Comparison of ENCODE assay signal across 9 cellular contexts in genomic region chr19:55368701-55369563, GRCh38. TPM values are rescaled to one million over a fixed set of nuclear protein-coding genes. Genes with fewer than 3 reads are reported as not detected.
DNase-seq lines count a peak whose midpoint lies in the region; ATAC-seq, FAIRE-seq and TF ChIP-seq lines count a peak whose summit lies in the region.
"Had no signal": no experiment of that assay in that cellular context is flagged by ENCODE, and none has a peak within 500 bp of the region (broad histone marks: within the 10 kb centered on the region; RNA-seq: fewer than 3 reads in every experiment).

No MANE protein-coding gene starts in this region.

- H3K4me1 ChIP-seq in HUES6 (ENCODE audit: control insufficient read depth, insufficient read depth, low read length) = peaks cover 33% of the 10 kb centered on the region

- no peaks in the 10 kb centered on the region for H3K36me3 Mint-ChIP-seq in CD4-positive, alpha-beta T cell (ENCODE audit: low read depth)
- peaks cover 2% of the 10 kb centered on the region for H3K36me3 Mint-ChIP-seq in mesothelial cell of epicardium

- no peaks in the 10 kb centered on the region for H3K9me3 ChIP-seq in CD4-positive, alpha-beta T cell (ENCODE audit: control insufficient read depth, low read length)
- H3K9me3 ChIP-seq in HUES6 (ENCODE audit: control insufficient read depth, insufficient read depth, low read depth, low read length) = no peaks in the 10 kb centered on the region

- POLR2A ChIA-PET in CD4-positive, alpha-beta T cell (lab: Charles Lee) = interaction anchor here (0.8 to 1.6 kb wide), 7 partner anchors 14 to 109 kb away, joined by 3 to 7 read pairs (median 3); partner anchors contain the start of genes KMT5C, UBE2S and ZNF628

- no peak for TF ChIP-seq CTCF in CD4-positive, alpha-beta T cell (IDR thresholded peaks at IDR 0.05)
- TF ChIP-seq CTCF in bronchial epithelial cell (IDR thresholded peaks at IDR 0.05; ENCODE audit: insufficient read depth, low read length, severe bottlenecking) (no peak), mesothelial cell of epicardium (IDR thresholded peaks at IDR 0.05; ENCODE audit: unreplicated experiment) (no peak)

- no peak for ATAC-seq in CD4-positive, alpha-beta T cell (ENCODE audit: poor library complexity)
- no peak for ATAC-seq in GM21423 (IDR thresholded peaks at IDR 0.05; ENCODE audit: unreplicated experiment)
- ATAC-seq in GM19023 (IDR thresholded peaks at IDR 0.05; ENCODE audit: unreplicated experiment) = no peak
- ATAC-seq in HG02973 (IDR thresholded peaks at IDR 0.05; ENCODE audit: unreplicated experiment) = no peak

- no peaks in the 10 kb centered on the region for H3K9me3 Mint-ChIP-seq in CD4-positive, alpha-beta T cell
- H3K9me3 Mint-ChIP-seq in mesothelial cell of epicardium = no peaks in the 10 kb centered on the region

- H3K4me3 Mint-ChIP-seq in CD4-positive, alpha-beta T cell = peak overlapping the region; percentile 45
- H3K4me3 Mint-ChIP-seq in mesothelial cell of epicardium = peak overlapping the region; percentile 38

- CTCF ChIA-PET in CD4-positive, alpha-beta T cell (lab: Charles Lee) = no interaction called here

- H3K27ac ChIP-seq in CD4-positive, alpha-beta T cell (ENCODE audit: low read depth, low read length) = no peak overlapping the region
- no peak overlapping the region for H3K27ac ChIP-seq in HUES6 (ENCODE audit: low read depth, low read length)

- H3K9ac ChIP-seq in HUES6 (ENCODE audit: low read length) = no peak overlapping the region

- no peak for DNase-seq in CD4-positive, alpha-beta T cell
- DNase-seq in bronchial epithelial cell (ENCODE audit: low read depth) (peak; percentile 50), mesothelial cell of epicardium (ENCODE audit: low spot score in 2 of 2, unreplicated experiment in 2 of 2) (peak in 1 of 2 experiments; percentile 62), NCI-H128 (lab: John Stamatoyannopoulos, UW; ENCODE audit: unreplicated experiment) (no peak)

- peak overlapping the region; percentile 54 for H3K4me3 ChIP-seq in HUES6 (ENCODE audit: low read depth, low read length)
- peak overlapping the region; percentile 18 for H3K4me3 ChIP-seq in bronchial epithelial cell (ENCODE audit: low read depth, low read length)

- peaks cover 5% of the 10 kb centered on the region for H3K4me1 Mint-ChIP-seq in CD4-positive, alpha-beta T cell (ENCODE audit: low read depth)
- peaks cover 29% of the 10 kb centered on the region for H3K4me1 Mint-ChIP-seq in mesothelial cell of epicardium

- no peak for FAIRE-seq in bronchial epithelial cell (lab: Jason Lieb, UNC)

- peaks cover 44% of the 10 kb centered on the region for H3K27me3 Mint-ChIP-seq in CD4-positive, alpha-beta T cell
- peaks cover 38% of the 10 kb centered on the region for H3K27me3 Mint-ChIP-seq in mesothelial cell of epicardium (ENCODE audit: low read depth)

- no peaks in the 10 kb centered on the region for H3K36me3 ChIP-seq in HUES6 (ENCODE audit: control insufficient read depth, insufficient read depth, low read length)
- no peaks in the 10 kb centered on the region for H3K36me3 ChIP-seq in bronchial epithelial cell (ENCODE audit: control insufficient read depth, insufficient read depth, low read length)

- intact Hi-C loops in CD4-positive, alpha-beta T cell (cut with DNase I, micrococcal nuclease) = no loop called here

- H3K27ac Mint-ChIP-seq in CD4-positive, alpha-beta T cell = no peak overlapping the region
- no peak overlapping the region for H3K27ac Mint-ChIP-seq in mesothelial cell of epicardium

- peaks cover 52% of the 10 kb centered on the region for H3K27me3 ChIP-seq in CD4-positive, alpha-beta T cell (ENCODE audit: control insufficient read depth, insufficient read depth, low read length)
- H3K27me3 ChIP-seq in HUES6 (ENCODE audit: control insufficient read depth, insufficient read depth, low read length) (peaks cover 44% of the 10 kb centered on the region), bronchial epithelial cell (ENCODE audit: control insufficient read depth, insufficient read depth, low read length) (peaks cover 2% of the 10 kb centered on the region)

RNA-seq across cellular contexts. Expression of gene IL11, which starts 1.3 kb away (rescaled TPM):
- total RNA-seq in CD4-positive, alpha-beta T cell = under 1 TPM; 0.22 to 0.92 TPM
- 0.64 and 1.3 TPM in 2 replicates for total RNA-seq in bronchial epithelial cell
- 10.0 to 12.9 TPM (median 11.6 TPM) in 3 replicates for total RNA-seq in mesothelial cell of epicardium

RNA-seq across cellular contexts. Expression of gene GARIN5B, which starts 5.9 kb away (rescaled TPM):
- under 1 TPM in 1 of 2 experiments, not detected in 1; 0.08 TPM for total RNA-seq in CD4-positive, alpha-beta T cell
- not detected in 2 replicates for total RNA-seq in bronchial epithelial cell
- total RNA-seq in mesothelial cell of epicardium = 0.13 to 0.34 TPM (median 0.27 TPM) in 3 replicates
- total RNA-seq: renal cortical epithelial cell had no signal

RNA-seq across cellular contexts. Expression of gene TMEM190, which starts 7.7 kb away (rescaled TPM):
- not detected for total RNA-seq in CD4-positive, alpha-beta T cell
- total RNA-seq in bronchial epithelial cell = not detected in 2 replicates
- 2.2 to 2.4 TPM (median 2.4 TPM) in 3 replicates for total RNA-seq in mesothelial cell of epicardium
- total RNA-seq: renal cortical epithelial cell had no signal

RNA-seq across cellular contexts. Expression of gene COX6B2, which starts 14.4 kb away (rescaled TPM):
- total RNA-seq in CD4-positive, alpha-beta T cell = under 1 TPM in 1 of 2 experiments, not detected in 1; 0.28 TPM
- 0.26 and 0.64 TPM in 2 replicates for total RNA-seq in bronchial epithelial cell
- 7.3 to 11.5 TPM (median 7.3 TPM) in 3 replicates for total RNA-seq in mesothelial cell of epicardium

RNA-seq across cellular contexts. Expression of gene TMEM238, which starts 15.2 kb away (rescaled TPM):
- total RNA-seq in CD4-positive, alpha-beta T cell = 10 to 100 TPM; 14.2 to 14.3 TPM
- total RNA-seq in bronchial epithelial cell (3.1 and 10.0 TPM in 2 replicates), mesothelial cell of epicardium (2.3 to 2.9 TPM (median 2.3 TPM) in 3 replicates)
